In the genomic region with DNA sequence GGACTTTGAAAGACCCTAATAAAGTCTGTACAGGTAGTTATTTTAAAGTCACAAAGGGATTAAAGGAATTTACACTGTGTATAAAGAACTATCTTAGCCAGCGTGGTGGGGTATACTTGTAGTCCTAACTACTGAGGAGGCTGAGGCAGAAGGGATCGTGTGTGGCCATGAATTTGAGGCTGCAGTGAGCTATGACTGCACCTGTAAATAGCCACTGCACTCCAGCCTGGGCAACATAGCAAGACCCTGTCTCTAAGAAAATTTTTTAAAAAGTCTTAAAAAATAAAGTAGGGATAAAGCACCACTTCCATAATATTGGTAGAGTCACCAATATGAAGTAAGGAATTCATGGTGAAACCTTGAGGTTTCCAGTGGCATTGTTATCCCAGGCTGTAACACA, we compare ENCODE assay signal across 2 cellular contexts.
TF ChIP-seq lines count a peak whose summit lies in the region.

No MANE protein-coding gene starts in this region.

TF ChIP-seq in HepG2, 621 proteins besides CTCF, POLR2A, EP300 and RAD21:
- no peak for TF ChIP-seq TEAD2 (CRISPR knock-in tag; IDR thresholded peaks at IDR 0.05)
- TF ChIP-seq NFIB (CRISPR knock-in tag; IDR thresholded peaks at IDR 0.05; ENCODE audit: borderline replicate concordance): no peak
- TF ChIP-seq, protein P1, sequence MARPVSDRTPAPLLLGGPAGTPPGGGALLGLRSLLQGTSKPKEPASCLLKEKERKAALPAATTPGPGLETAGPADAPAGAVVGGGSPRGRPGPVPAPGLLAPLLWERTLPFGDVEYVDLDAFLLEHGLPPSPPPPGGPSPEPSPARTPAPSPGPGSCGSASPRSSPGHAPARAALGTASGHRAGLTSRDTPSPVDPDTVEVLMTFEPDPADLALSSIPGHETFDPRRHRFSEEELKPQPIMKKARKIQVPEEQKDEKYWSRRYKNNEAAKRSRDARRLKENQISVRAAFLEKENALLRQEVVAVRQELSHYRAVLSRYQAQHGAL (CRISPR knock-in tag; IDR thresholded peaks at IDR 0.05; ENCODE audit: not compliant biosample characterization): no peak
- TF ChIP-seq ZKSCAN1 (IDR thresholded peaks at IDR 0.05; ENCODE audit: low read length): no peak
- TF ChIP-seq, protein P2, sequence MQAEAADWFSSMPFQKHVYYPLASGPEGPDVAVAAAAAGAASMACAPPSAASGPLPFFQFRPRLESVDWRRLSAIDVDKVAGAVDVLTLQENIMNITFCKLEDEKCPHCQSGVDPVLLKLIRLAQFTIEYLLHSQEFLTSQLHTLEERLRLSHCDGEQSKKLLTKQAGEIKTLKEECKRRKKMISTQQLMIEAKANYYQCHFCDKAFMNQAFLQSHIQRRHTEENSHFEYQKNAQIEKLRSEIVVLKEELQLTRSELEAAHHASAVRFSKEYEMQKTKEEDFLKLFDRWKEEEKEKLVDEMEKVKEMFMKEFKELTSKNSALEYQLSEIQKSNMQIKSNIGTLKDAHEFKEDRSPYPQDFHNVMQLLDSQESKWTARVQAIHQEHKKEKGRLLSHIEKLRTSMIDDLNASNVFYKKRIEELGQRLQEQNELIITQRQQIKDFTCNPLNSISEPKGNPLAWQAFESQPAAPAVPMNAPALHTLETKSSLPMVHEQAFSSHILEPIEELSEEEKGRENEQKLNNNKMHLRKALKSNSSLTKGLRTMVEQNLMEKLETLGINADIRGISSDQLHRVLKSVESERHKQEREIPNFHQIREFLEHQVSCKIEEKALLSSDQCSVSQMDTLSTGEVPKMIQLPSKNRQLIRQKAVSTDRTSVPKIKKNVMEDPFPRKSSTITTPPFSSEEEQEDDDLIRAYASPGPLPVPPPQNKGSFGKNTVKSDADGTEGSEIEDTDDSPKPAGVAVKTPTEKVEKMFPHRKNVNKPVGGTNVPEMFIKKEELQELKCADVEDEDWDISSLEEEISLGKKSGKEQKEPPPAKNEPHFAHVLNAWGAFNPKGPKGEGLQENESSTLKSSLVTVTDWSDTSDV (CRISPR knock-in tag; IDR thresholded peaks at IDR 0.05): no peak
- no peak for TF ChIP-seq ZNF530 (CRISPR knock-in tag; IDR thresholded peaks at IDR 0.05; ENCODE audit: low read depth)
- TF ChIP-seq, protein P3, sequence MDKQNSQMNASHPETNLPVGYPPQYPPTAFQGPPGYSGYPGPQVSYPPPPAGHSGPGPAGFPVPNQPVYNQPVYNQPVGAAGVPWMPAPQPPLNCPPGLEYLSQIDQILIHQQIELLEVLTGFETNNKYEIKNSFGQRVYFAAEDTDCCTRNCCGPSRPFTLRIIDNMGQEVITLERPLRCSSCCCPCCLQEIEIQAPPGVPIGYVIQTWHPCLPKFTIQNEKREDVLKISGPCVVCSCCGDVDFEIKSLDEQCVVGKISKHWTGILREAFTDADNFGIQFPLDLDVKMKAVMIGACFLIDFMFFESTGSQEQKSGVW (CRISPR knock-in tag; IDR thresholded peaks at IDR 0.05; ENCODE audit: borderline replicate concordance): no peak
- TF ChIP-seq ZNF121 (CRISPR knock-in tag; IDR thresholded peaks at IDR 0.05): peak; percentile 75

TF ChIP-seq in HEK293T, 16 proteins besides CTCF, POLR2A, EP300 and RAD21:
- TF ChIP-seq SP1 (IDR thresholded peaks at IDR 0.05) (no peak), L3MBTL2 (conservative IDR thresholded peaks at IDR 0.05) (no peak)
- TF ChIP-seq, protein P4, sequence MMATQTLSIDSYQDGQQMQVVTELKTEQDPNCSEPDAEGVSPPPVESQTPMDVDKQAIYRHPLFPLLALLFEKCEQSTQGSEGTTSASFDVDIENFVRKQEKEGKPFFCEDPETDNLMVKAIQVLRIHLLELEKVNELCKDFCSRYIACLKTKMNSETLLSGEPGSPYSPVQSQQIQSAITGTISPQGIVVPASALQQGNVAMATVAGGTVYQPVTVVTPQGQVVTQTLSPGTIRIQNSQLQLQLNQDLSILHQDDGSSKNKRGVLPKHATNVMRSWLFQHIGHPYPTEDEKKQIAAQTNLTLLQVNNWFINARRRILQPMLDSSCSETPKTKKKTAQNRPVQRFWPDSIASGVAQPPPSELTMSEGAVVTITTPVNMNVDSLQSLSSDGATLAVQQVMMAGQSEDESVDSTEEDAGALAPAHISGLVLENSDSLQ (IDR thresholded peaks at IDR 0.05): no peak
TF ChIP-seq in HEK293T: peak in this region for 0.
